Comparison of ENCODE assay signal across 26 cellular contexts in the genomic region with DNA sequence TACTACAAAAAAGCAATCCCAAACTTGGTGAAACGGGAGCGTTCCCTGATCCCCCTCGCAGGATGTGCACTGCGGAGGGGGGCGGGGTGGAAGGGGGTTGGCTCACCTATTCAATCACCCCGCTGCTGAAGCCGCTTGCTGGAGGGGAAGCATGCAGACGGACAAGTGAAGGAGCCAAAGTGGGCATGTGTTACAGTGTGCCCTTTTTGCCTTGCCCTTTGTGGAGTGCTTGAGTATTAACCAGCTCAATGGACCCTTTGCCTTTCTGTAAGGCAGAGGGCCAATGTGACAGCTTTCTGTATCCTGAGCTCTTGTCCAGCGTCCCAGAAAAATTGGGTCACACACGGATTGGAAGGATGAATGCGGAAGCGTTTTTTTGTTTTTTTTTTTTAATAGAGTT.
"Had no signal": no experiment of that assay in that cellular context is flagged by ENCODE, and none has a peak within 500 bp of the region (broad histone marks: within the 10 kb centered on the region; RNA-seq: fewer than 3 reads in every experiment).

No MANE protein-coding gene starts in this region.

- DNase-seq: activated B cell treated with CpG ODN at 0.5 μM for 24 hours; activated CD4-positive, alpha-beta memory T cell treated with anti-CD3 and anti-CD28 coated beads for 36 hours; activated CD4-positive, alpha-beta T cell treated with anti-CD3 and anti-CD28 coated beads for 1 hour; activated CD4-positive, alpha-beta T cell treated with anti-CD3 and anti-CD28 coated beads, Interleukin-2, amount 10 ng/mL, durations not matched to agents 7 days and 5 days; activated CD8-positive, alpha-beta memory T cell treated with anti-CD3 and anti-CD28 coated beads for 24 hours; activated effector memory CD4-positive, alpha-beta T cell treated with anti-CD3 and anti-CD28 coated beads, Interleukin-2, amount 50 U/mL, for 16 hours; activated naive CD4-positive, alpha-beta T cell treated with Interleukin-2 at 50 U/mL for 16 hours; activated naive CD8-positive, alpha-beta T cell treated with anti-CD3 and anti-CD28 coated beads, Interleukin-2, amount 50 U/mL, for 24 hours; activated T-cell treated with anti-CD3 and anti-CD28 coated beads, Interleukin-2, amount 50 U/mL, for 4 hours; amniotic stem cell; NCI-H1092; NCI-H1436; NCI-H1694 treated with DMSO at 0.1 percent for 48 hours; NCI-H2029 treated with DMSO at 0.1 percent for 48 hours; NCI-H345; NCI-H510A; NCI-H526 treated with DMSO at 0.1 percent for 48 hours; NCI-H82; Right ventricle myocardium superior; RPMI8226; SJCRH30; SK-N-SH; SW 1271 had no signal

- H3K4me3 ChIP-seq: SJCRH30 had no signal

- ATAC-seq: activated naive CD4-positive, alpha-beta T cell treated with anti-CD3 and anti-CD28 coated beads, Interleukin-2, amount 50 U/mL, for 72 hours; activated naive CD8-positive, alpha-beta T cell treated with anti-CD3 and anti-CD28 coated beads, Interleukin-2, amount 50 U/mL, for 24 hours; activated T-cell treated with anti-CD3 and anti-CD28 coated beads, Interleukin-2, amount 50 U/mL, for 4 hours; Panc1 had no signal

- H3K27ac ChIP-seq: KMS-11, SJCRH30 had no signal
